Comparison of ENCODE assay signal across 8 cellular contexts in genomic region chr4:107719211-107719926, GRCh38. TPM values are rescaled to one million over a fixed set of nuclear protein-coding genes. Genes with fewer than 3 reads are reported as not detected.
DNase-seq lines count a peak whose midpoint lies in the region; ATAC-seq and TF ChIP-seq lines count a peak whose summit lies in the region.

No MANE protein-coding gene starts in this region.

- no peak overlapping the region for H4K8ac ChIP-seq in mesenchymal stem cell (ENCODE audit: low read length)

- no peak for TF ChIP-seq EP300 in tibial nerve (IDR thresholded peaks at IDR 0.05)

- peak overlapping the region in 1 of 2 experiments; percentile 4 for H3K14ac ChIP-seq in mesenchymal stem cell (ENCODE audit: low read length in 2 of 2)

- H3K36me3 ChIP-seq in ectodermal cell (ENCODE audit: control insufficient read depth, insufficient read depth, low read length) (no peaks in the 10 kb centered on the region), mesenchymal stem cell (ENCODE audit: control insufficient read depth in 1 of 2, insufficient read depth in 2 of 2, low read depth in 1 of 2, low read length in 2 of 2) (no peaks in the 10 kb centered on the region), tibial nerve (no peaks in the 10 kb centered on the region)

- H2BK5ac ChIP-seq in mesenchymal stem cell (ENCODE audit: low read depth, low read length, poor library complexity, severe bottlenecking), result peak overlapping the region; percentile 22

- TF ChIP-seq POLR2A in tibial nerve (IDR thresholded peaks at IDR 0.05), result no peak

- H2BK120ac ChIP-seq in mesenchymal stem cell (ENCODE audit: low read depth, low read length), result no peak overlapping the region

- H4K91ac ChIP-seq in mesenchymal stem cell (ENCODE audit: low read length), result peak overlapping the region; percentile 47

- no peaks in the 10 kb centered on the region for H3K9me3 ChIP-seq in ectodermal cell (ENCODE audit: control insufficient read depth, low read length)
- no peaks in the 10 kb centered on the region for H3K9me3 ChIP-seq in mesenchymal stem cell (ENCODE audit: control insufficient read depth, low read length)
- no peaks in the 10 kb centered on the region for H3K9me3 ChIP-seq in tibial nerve

- H3K9ac ChIP-seq in mesenchymal stem cell (ENCODE audit: low read length), result peak overlapping the region; percentile 78

- H3K4me1 ChIP-seq in ectodermal cell (ENCODE audit: control insufficient read depth, insufficient read depth, low read length) (peaks cover 21% of the 10 kb centered on the region), mesenchymal stem cell (ENCODE audit: control insufficient read depth, insufficient read depth, low read depth, low read length) (peaks cover 2% of the 10 kb centered on the region), tibial nerve (peaks cover 0 to 29% (median 6%) of the 10 kb centered on the region in 4 donors)

- no peak for TF ChIP-seq CTCF in tibial nerve (IDR thresholded peaks at IDR 0.05)

- WGBS in ectodermal cell, 2 experiments, result 2 to 4% methylated on average over 27 to 28 of the region's 28 CpGs
- under 1% methylated on average over 19 of the region's 28 CpGs for WGBS in mesenchymal stem cell
- 1 to 2% methylated on average over 24 to 27 of the region's 28 CpGs for WGBS in tibial nerve, 2 donors

- H3K4me3 ChIP-seq in ectodermal cell (ENCODE audit: insufficient read depth, low read depth, low read length) (peak overlapping the region; percentile 64), mesenchymal stem cell (ENCODE audit: insufficient read depth in 1 of 2, low read depth in 1 of 2, low read length in 2 of 2) (peak overlapping the region; percentile 87 to 91), tibial nerve (peak overlapping the region; percentile 67 to 98 (median 92))

- H2AK5ac ChIP-seq in mesenchymal stem cell (ENCODE audit: low read length, severe bottlenecking), result no peak overlapping the region

- H3K27me3 ChIP-seq in ectodermal cell (ENCODE audit: control insufficient read depth, insufficient read depth, low read length, poor library complexity, severe bottlenecking), result peaks cover 3% of the 10 kb centered on the region
- no peaks in the 10 kb centered on the region for H3K27me3 ChIP-seq in mesenchymal stem cell (ENCODE audit: control insufficient read depth in 1 of 2, insufficient read depth in 1 of 2, low read length in 2 of 2)
- H3K27me3 ChIP-seq in tibial nerve, result no peaks in the 10 kb centered on the region

- peak overlapping the region; percentile 75 for H2AFZ ChIP-seq in mesenchymal stem cell (ENCODE audit: low read depth, low read length)

- peak; percentile 62 for DNase-seq in COR-L47 (lab: John Stamatoyannopoulos, UW)
- peak; percentile 54 for DNase-seq in mesenchymal stem cell
- DNase-seq in tibial nerve (ENCODE audit: low spot score in 2 of 2), result peak in 1 of 2 donors; percentile 15
- no peak for DNase-seq in NCI-H2029 (lab: John Stamatoyannopoulos, UW)

- H3K23ac ChIP-seq in mesenchymal stem cell (ENCODE audit: low read length in 2 of 2), result peak overlapping the region in 1 of 2 experiments; percentile 98

- H3K27ac ChIP-seq in ectodermal cell (ENCODE audit: insufficient read depth, low read depth, low read length, poor library complexity, severe bottlenecking) (peak overlapping the region; percentile 41), mesenchymal stem cell (ENCODE audit: low read length, poor library complexity, severe bottlenecking) (peak overlapping the region; percentile 63), tibial nerve (peak overlapping the region; percentile 42 to 95 (median 82))

- peak overlapping the region; percentile 71 for H3K4me2 ChIP-seq in mesenchymal stem cell (ENCODE audit: low read length, poor library complexity, severe bottlenecking)

- H2BK12ac ChIP-seq in mesenchymal stem cell (ENCODE audit: low read length in 2 of 2), result no peak overlapping the region

- ATAC-seq in GM19438 (IDR thresholded peaks at IDR 0.05; ENCODE audit: low read depth, unreplicated experiment) (peak; percentile 10), HG03457 (IDR thresholded peaks at IDR 0.05; ENCODE audit: unreplicated experiment) (peak; percentile 2), SK-N-SH treated with all-trans-retinoic acid at 6 μM for 48 hours (peak; percentile 54)

- peak overlapping the region; percentile 52 for H3K18ac ChIP-seq in mesenchymal stem cell (ENCODE audit: low read depth in 1 of 2, low read length in 2 of 2)

- peaks cover 16% of the 10 kb centered on the region for H3K79me1 ChIP-seq in mesenchymal stem cell (replicated peaks; ENCODE audit: low read length, poor library complexity, severe bottlenecking)

- no peak overlapping the region for H2BK15ac ChIP-seq in mesenchymal stem cell (ENCODE audit: low read depth, poor library complexity, severe bottlenecking)

- H3K4ac ChIP-seq in mesenchymal stem cell (ENCODE audit: low read depth in 1 of 2, low read length in 2 of 2), result peak overlapping the region in 1 of 2 experiments; percentile 81

TF ChIP-seq in SK-N-SH treated with all-trans-retinoic acid at 6 μM for 48 hours, 23 proteins besides CTCF, POLR2A, EP300 and RAD21:
- TF ChIP-seq PPARA (CRISPR knock-in tag; IDR thresholded peaks at IDR 0.05; ENCODE audit: borderline replicate concordance) (no peak), ZFP3 (CRISPR knock-in tag; IDR thresholded peaks at IDR 0.05) (no peak), CSDC2 (CRISPR knock-in tag; IDR thresholded peaks at IDR 0.05) (no peak), PATZ1 (CRISPR knock-in tag; IDR thresholded peaks at IDR 0.05; ENCODE audit: borderline replicate concordance) (no peak), OSR1 (CRISPR knock-in tag; IDR thresholded peaks at IDR 0.05) (no peak), ESRRG (CRISPR knock-in tag; IDR thresholded peaks at IDR 0.05) (no peak), BACH2 (CRISPR knock-in tag; IDR thresholded peaks at IDR 0.05; ENCODE audit: borderline replicate concordance) (no peak), CSRNP3 (CRISPR knock-in tag; IDR thresholded peaks at IDR 0.05) (no peak), POU6F1 (CRISPR knock-in tag; IDR thresholded peaks at IDR 0.05; ENCODE audit: borderline replicate concordance, low read depth) (no peak), ZNF565 (CRISPR knock-in tag; conservative IDR thresholded peaks at IDR 0.05; ENCODE audit: low read depth) (no peak), ZFP30 (CRISPR knock-in tag; IDR thresholded peaks at IDR 0.05) (no peak), ISL1 (CRISPR knock-in tag; IDR thresholded peaks at IDR 0.05) (no peak), GLIS3 (CRISPR knock-in tag; IDR thresholded peaks at IDR 0.05) (no peak), ZNF70 (CRISPR knock-in tag; IDR thresholded peaks at IDR 0.05) (no peak), ARNTL (CRISPR knock-in tag; IDR thresholded peaks at IDR 0.05; ENCODE audit: borderline replicate concordance, low read depth) (no peak), ZC3H10 (CRISPR knock-in tag; IDR thresholded peaks at IDR 0.05) (no peak), ZNF8 (CRISPR knock-in tag; IDR thresholded peaks at IDR 0.05) (no peak)

RNA-seq across cellular contexts. Expression of gene PAPSS1, which starts 0.7 kb away (rescaled TPM):
- 110 TPM for polyA plus RNA-seq in ectodermal cell (2013, experiment 1 of 4)
- 113 TPM for polyA plus RNA-seq in ectodermal cell (2013, experiment 2 of 4)
- 88.1 TPM for polyA plus RNA-seq in ectodermal cell (2013, experiment 3 of 4)
- 101 TPM for polyA plus RNA-seq in ectodermal cell (2013, experiment 4 of 4)
- 44.7 TPM for polyA plus RNA-seq in mesenchymal stem cell (2013, experiment 1 of 2)
- polyA plus RNA-seq in mesenchymal stem cell (2013, experiment 2 of 2), result 50.7 TPM
- total RNA-seq in tibial nerve, result 10 to 100 TPM; 40.4 to 80.8 (median 49.5) TPM

Comparison
In these comparisons a context has a peak if more than half of its experiments do, and no peak if none do; other contexts are left out.
1. ATAC-seq: peak in every context shown above with its lines; median percentile 54 in SK-N-SH treated with all-trans-retinoic acid at 6 μM for 48 hours; 10 in GM19438; 2 in HG03457.